Comparison of ENCODE assay signal across 32 cellular contexts in the genomic region with DNA sequence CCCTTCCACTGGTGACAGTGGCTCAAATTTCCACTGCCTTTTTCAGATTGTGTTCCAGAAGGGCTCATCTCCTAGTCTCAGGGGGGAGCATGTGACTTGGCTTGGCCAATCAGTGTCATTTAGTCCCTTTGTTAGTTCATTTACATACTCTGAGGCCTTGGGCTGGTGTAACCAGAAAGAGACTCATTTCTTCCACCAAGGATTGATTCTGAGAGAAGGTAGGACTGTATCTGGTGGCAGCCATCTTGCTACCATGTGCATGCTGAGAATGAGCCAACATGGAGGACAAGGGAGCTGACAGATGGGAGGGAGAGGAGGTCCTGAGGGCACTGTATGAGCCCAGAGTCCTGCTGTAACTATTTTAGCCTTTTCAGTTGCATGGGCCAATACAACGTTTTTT.
"Had no signal": no experiment of that assay in that cellular context is flagged by ENCODE, and none has a peak within 500 bp of the region (broad histone marks: within the 10 kb centered on the region; RNA-seq: fewer than 3 reads in every experiment).

No MANE protein-coding gene starts in this region.

- H3K4me2 ChIP-seq: hepatocyte had no signal

- H3K4me3 ChIP-seq: ascending aorta, cardiac muscle cell, gastrocnemius medialis, hepatocyte, pancreas, prostate gland, sigmoid colon, thoracic aorta had no signal

- H2AFZ ChIP-seq: hepatocyte had no signal

- H3K27me3 Mint-ChIP-seq: activated naive CD8-positive, alpha-beta T cell treated with anti-CD3 and anti-CD28 coated beads for 36 hours; effector memory CD8-positive, alpha-beta T cell; naive B cell; stimulated activated naive CD8-positive, alpha-beta T cell treated with anti-CD3 and anti-CD28 coated beads, Interleukin-15, Interleukin-2, amounts not matched to agents 100 ng/mL and 50 ng/mL, for 24 hours; T-helper 17 cell had no signal

- ATAC-seq: activated T-cell treated with anti-CD3 and anti-CD28 coated beads, Interleukin-2, amount 50 U/mL, for 72 hours; effector memory CD8-positive, alpha-beta T cell; gastrocnemius medialis; left colon; pancreas; stimulated activated effector memory CD8-positive, alpha-beta T cell treated with anti-CD3 and anti-CD28 coated beads, Interleukin-12 subunit alpha, Interleukin-12 subunit beta, amount 100 ng/mL, for 72 hours; T-helper 17 cell; WTC11 had no signal

- H3K27ac ChIP-seq: ascending aorta, cardiac muscle cell, gastrocnemius medialis, hepatocyte, pancreas, prostate gland, sigmoid colon, thoracic aorta had no signal

- H3K36me3 ChIP-seq: ascending aorta, cardiac muscle cell, gastrocnemius medialis, pancreas, prostate gland, sigmoid colon, thoracic aorta had no signal

- H3K4me1 ChIP-seq: ascending aorta, gastrocnemius medialis, pancreas, prostate gland, sigmoid colon had no signal

- H3K27ac Mint-ChIP-seq: activated naive CD8-positive, alpha-beta T cell treated with anti-CD3 and anti-CD28 coated beads for 36 hours; activated T-cell treated with anti-CD3 and anti-CD28 coated beads, Interleukin-2, amount 50 U/mL, for 72 hours; brain; effector memory CD8-positive, alpha-beta T cell; mesothelial cell of epicardium; naive B cell; nephron progenitor cell; stimulated activated effector memory CD8-positive, alpha-beta T cell treated with anti-CD3 and anti-CD28 coated beads, Interleukin-12 subunit alpha, Interleukin-12 subunit beta, amount 100 ng/mL, for 72 hours; stimulated activated naive CD8-positive, alpha-beta T cell treated with anti-CD3 and anti-CD28 coated beads, Interleukin-15, Interleukin-2, amounts not matched to agents 100 ng/mL and 50 ng/mL, for 24 hours; T-helper 17 cell; WTC11 had no signal

- H3K9me3 Mint-ChIP-seq: activated naive CD8-positive, alpha-beta T cell treated with anti-CD3 and anti-CD28 coated beads for 36 hours; activated T-cell treated with anti-CD3 and anti-CD28 coated beads, Interleukin-2, amount 50 U/mL, for 72 hours; brain; effector memory CD8-positive, alpha-beta T cell; mesothelial cell of epicardium; nephron progenitor cell; stimulated activated naive CD8-positive, alpha-beta T cell treated with anti-CD3 and anti-CD28 coated beads, Interleukin-15, Interleukin-2, amounts not matched to agents 100 ng/mL and 50 ng/mL, for 24 hours had no signal

- H3K79me2 ChIP-seq: hepatocyte had no signal

- H3K36me3 Mint-ChIP-seq: activated naive CD8-positive, alpha-beta T cell treated with anti-CD3 and anti-CD28 coated beads for 36 hours; brain; mesothelial cell of epicardium; naive B cell; stimulated activated effector memory CD8-positive, alpha-beta T cell treated with anti-CD3 and anti-CD28 coated beads, Interleukin-12 subunit alpha, Interleukin-12 subunit beta, amount 100 ng/mL, for 72 hours; WTC11 had no signal

- H3K4me1 Mint-ChIP-seq: activated naive CD8-positive, alpha-beta T cell treated with anti-CD3 and anti-CD28 coated beads for 36 hours; brain; mesothelial cell of epicardium; naive B cell; nephron progenitor cell; stimulated activated effector memory CD8-positive, alpha-beta T cell treated with anti-CD3 and anti-CD28 coated beads, Interleukin-12 subunit alpha, Interleukin-12 subunit beta, amount 100 ng/mL, for 72 hours; T-helper 17 cell; WTC11 had no signal

- H3K27me3 ChIP-seq: ascending aorta, cardiac muscle cell, gastrocnemius medialis, hepatocyte, pancreas, sigmoid colon had no signal

- H3K9me3 ChIP-seq: ascending aorta, gastrocnemius medialis, pancreas, prostate gland, sigmoid colon, thoracic aorta had no signal

- DNase-seq: activated CD4-positive, alpha-beta T cell treated with anti-CD3 and anti-CD28 coated beads for 1 hour; activated CD4-positive, alpha-beta T cell treated with anti-CD3 and anti-CD28 coated beads, Interleukin-2, amount 50 U/mL, for 1 hour; activated naive CD4-positive, alpha-beta T cell; activated naive CD8-positive, alpha-beta T cell treated with anti-CD3 and anti-CD28 coated beads for 36 hours; activated T-cell treated with anti-CD3 and anti-CD28 coated beads for 4 hours; activated T-cell treated with anti-CD3 and anti-CD28 coated beads, Interleukin-2, amount 50 U/mL, for 72 hours; cortex of kidney; effector memory CD8-positive, alpha-beta T cell; erythroblast; gastrocnemius medialis; left colon; mammary epithelial cell; naive B cell; nephron progenitor cell; nucleus accumbens; pancreas; sigmoid colon; small intestine; stimulated activated CD4-positive, alpha-beta T cell treated with anti-CD3 and anti-CD28 coated beads, Interleukin-4, amount 100 ng/mL, for 24 hours; T-helper 17 cell; T1000; trophoblast cell had no signal

- H3K4me3 Mint-ChIP-seq: activated naive CD8-positive, alpha-beta T cell treated with anti-CD3 and anti-CD28 coated beads for 36 hours; activated T-cell treated with anti-CD3 and anti-CD28 coated beads, Interleukin-2, amount 50 U/mL, for 72 hours; brain; effector memory CD8-positive, alpha-beta T cell; mesothelial cell of epicardium; naive B cell; nephron progenitor cell; stimulated activated effector memory CD8-positive, alpha-beta T cell treated with anti-CD3 and anti-CD28 coated beads, Interleukin-12 subunit alpha, Interleukin-12 subunit beta, amount 100 ng/mL, for 72 hours; stimulated activated naive CD8-positive, alpha-beta T cell treated with anti-CD3 and anti-CD28 coated beads, Interleukin-15, Interleukin-2, amounts not matched to agents 100 ng/mL and 50 ng/mL, for 24 hours; T-helper 17 cell; WTC11 had no signal
